17 cellular contexts compared by ENCODE assay signal in genomic region chr15:84782346-84782745, GRCh38. TPM values are rescaled to one million over a fixed set of nuclear protein-coding genes. Genes with fewer than 3 reads are reported as not detected.
DNase-seq lines count a peak whose midpoint lies in the region; ATAC-seq and TF ChIP-seq lines count a peak whose summit lies in the region.
"Had no signal": no experiment of that assay in that cellular context is flagged by ENCODE, and none has a peak within 500 bp of the region (broad histone marks: within the 10 kb centered on the region; RNA-seq: fewer than 3 reads in every experiment).

No MANE protein-coding gene starts in this region.

- no peaks in the 10 kb centered on the region for H4K20me1 ChIP-seq in H9 (ENCODE audit: control insufficient read depth, insufficient read depth, insufficient read length)

- H3K23me2 ChIP-seq in H9 (ENCODE audit: insufficient read length, low read depth, low read length, poor library complexity, severe bottlenecking): no peaks in the 10 kb centered on the region

- H4K8ac ChIP-seq in H9 (replicated peaks; ENCODE audit: insufficient read length, low read depth, low read length): no peak overlapping the region

- no peak overlapping the region for H2BK20ac ChIP-seq in H9 (ENCODE audit: low read depth, low read length, poor library complexity, severe bottlenecking)

- H3K4me1 Mint-ChIP-seq in H9: peaks cover 24 to 31% of the 10 kb centered on the region in 2 experiments
- H3K4me1 Mint-ChIP-seq in activated naive CD8-positive, alpha-beta T cell treated with anti-CD3 and anti-CD28 coated beads, Interleukin-2, amount 50 U/mL, for 24 hours: peaks cover 31% of the 10 kb centered on the region

- H3K56ac ChIP-seq in H9 (ENCODE audit: insufficient read length, low read depth, low read length): no peak overlapping the region

- H3K4ac ChIP-seq in H9 (ENCODE audit: low read depth, low read length): no peak overlapping the region

- no peaks in the 10 kb centered on the region for H3K9me3 ChIP-seq in H9 (ENCODE audit: control insufficient read depth, low read depth, low read length)

- H3K4me2 ChIP-seq in H9 (ENCODE audit: insufficient read depth, insufficient read length, low read length): no peak overlapping the region

- H3K27ac Mint-ChIP-seq in H9: peak overlapping the region in 2 of 3 experiments; percentile 13 to 69; a peak in 2 of 7 replicates
- peak overlapping the region; percentile 5 for H3K27ac Mint-ChIP-seq in activated naive CD8-positive, alpha-beta T cell treated with anti-CD3 and anti-CD28 coated beads, Interleukin-2, amount 50 U/mL, for 24 hours
- H3K27ac Mint-ChIP-seq: CD4-positive, alpha-beta T cell had no signal

- H3K4me1 ChIP-seq in H9 (ENCODE audit: insufficient read depth, low read length): no peaks in the 10 kb centered on the region; the same call in 1 of the 2 replicates

- H3T11ph ChIP-seq in H9 (ENCODE audit: low read length): no peak overlapping the region

- no peak overlapping the region for H2AFZ ChIP-seq in H9 (ENCODE audit: low read length)

- no peak overlapping the region for H2AK5ac ChIP-seq in H9 (ENCODE audit: insufficient read length, low read length)

- TF ChIP-seq CTCF in H9 (conservative IDR thresholded peaks at IDR 0.05): no peak

- H4K5ac ChIP-seq in H9 (ENCODE audit: insufficient read length, low read depth, low read length): no peak overlapping the region

- peak; percentile 28 for DNase-seq in activated CD8-positive, alpha-beta memory T cell treated with anti-CD3 and anti-CD28 coated beads, Interleukin-2, amount 50 U/mL, for 48 hours
- no peak for DNase-seq in activated CD8-positive, alpha-beta memory T cell treated with anti-CD3 and anti-CD28 coated beads, Interleukin-2, amount 50 U/mL, for 4 hours
- DNase-seq in H9 (no peak), retina (no peak), NCI-H1694 (lab: John Stamatoyannopoulos, UW) (no peak)
- DNase-seq in activated naive CD8-positive, alpha-beta T cell treated with anti-CD3 and anti-CD28 coated beads, Interleukin-2, amount 50 U/mL, for 24 hours: no peak
- DNase-seq in stimulated activated naive CD8-positive, alpha-beta T cell treated with anti-CD3 and anti-CD28 coated beads, Interleukin-15, Interleukin-2, amounts not matched to agents 100 U/mL and 50 U/mL, for 24 hours: no peak
- DNase-seq: AML-193; CD4-positive, alpha-beta T cell; DMS79 treated with DMSO at 0.1 percent for 48 hours; GDM1; IMR-90; Kasumi-1; NCI-H2029; NCI-H524; SHP77 had no signal

- H2BK120ac ChIP-seq in H9 (ENCODE audit: low read depth, low read length, poor library complexity, severe bottlenecking): no peak overlapping the region

- no peak overlapping the region for H3K14ac ChIP-seq in H9 (ENCODE audit: insufficient read depth, low read length)

- no peak overlapping the region for H3K18ac ChIP-seq in H9 (ENCODE audit: insufficient read length, low read depth, low read length)

- H4K91ac ChIP-seq in H9 (ENCODE audit: insufficient read length, low read depth, low read length): no peak overlapping the region

- H3K4me3 Mint-ChIP-seq in H9: no peak overlapping the region
- H3K4me3 Mint-ChIP-seq in activated naive CD8-positive, alpha-beta T cell treated with anti-CD3 and anti-CD28 coated beads, Interleukin-2, amount 50 U/mL, for 24 hours: no peak overlapping the region
- H3K4me3 Mint-ChIP-seq: CD4-positive, alpha-beta T cell had no signal

- no peak overlapping the region for H2BK5ac ChIP-seq in H9 (ENCODE audit: insufficient read length, low read length)

- H2BK12ac ChIP-seq in H9 (ENCODE audit: insufficient read length, low read depth, low read length): no peak overlapping the region

- H3K36me3 Mint-ChIP-seq in H9 (ENCODE audit: insufficient read depth in 1 of 3, low read depth in 3 of 3): peaks cover 32 to 46% (median 36%) of the 10 kb centered on the region in 3 experiments
- peaks cover 50% of the 10 kb centered on the region for H3K36me3 Mint-ChIP-seq in activated naive CD8-positive, alpha-beta T cell treated with anti-CD3 and anti-CD28 coated beads, Interleukin-2, amount 50 U/mL, for 24 hours (ENCODE audit: low read depth)

- no peak overlapping the region for H3K27ac ChIP-seq in H9 (ENCODE audit: insufficient read length, low read depth, low read length)

- no peak overlapping the region for H2BK15ac ChIP-seq in H9 (ENCODE audit: low read depth, low read length)

- no peak overlapping the region for H3K23ac ChIP-seq in H9 (ENCODE audit: insufficient read length, low read depth, low read length)

- H3K79me1 ChIP-seq in H9 (ENCODE audit: insufficient read depth, low read depth, low read length, poor library complexity, severe bottlenecking): peaks cover 3% of the 10 kb centered on the region

- no peak overlapping the region for H3K9ac ChIP-seq in H9 (ENCODE audit: extremely low read depth, insufficient read length, low read length)

- no peaks in the 10 kb centered on the region; a peak in 2 of 5 replicates for H3K9me3 Mint-ChIP-seq in H9
- H3K9me3 Mint-ChIP-seq in activated naive CD8-positive, alpha-beta T cell treated with anti-CD3 and anti-CD28 coated beads, Interleukin-2, amount 50 U/mL, for 24 hours: no peaks in the 10 kb centered on the region
- H3K9me3 Mint-ChIP-seq: CD4-positive, alpha-beta T cell had no signal

- H3K27me3 ChIP-seq in H9 (ENCODE audit: insufficient read depth, low read length): no peaks in the 10 kb centered on the region

- no peak for ATAC-seq in activated naive CD8-positive, alpha-beta T cell treated with anti-CD3 and anti-CD28 coated beads, Interleukin-2, amount 50 U/mL, for 24 hours
- peak; percentile 19 for ATAC-seq in stimulated activated naive CD8-positive, alpha-beta T cell treated with anti-CD3 and anti-CD28 coated beads, Interleukin-15, Interleukin-2, amounts not matched to agents 100 U/mL and 50 U/mL, for 24 hours
- ATAC-seq in HG02870 (IDR thresholded peaks at IDR 0.05; ENCODE audit: unreplicated experiment): no peak

- H3K79me2 ChIP-seq in H9 (ENCODE audit: insufficient read depth, low read length): no peaks in the 10 kb centered on the region

- no peaks in the 10 kb centered on the region for H3K27me3 Mint-ChIP-seq in H9 (ENCODE audit: low read depth)
- no peaks in the 10 kb centered on the region for H3K27me3 Mint-ChIP-seq in activated naive CD8-positive, alpha-beta T cell treated with anti-CD3 and anti-CD28 coated beads, Interleukin-2, amount 50 U/mL, for 24 hours
- H3K27me3 Mint-ChIP-seq: CD4-positive, alpha-beta T cell had no signal

RNA-seq across cellular contexts. Expression of gene ZNF592, which starts 34.0 kb away (rescaled TPM):
- 32.7 and 34.6 TPM in 2 replicates for total RNA-seq in H9 (2021)

RNA-seq across cellular contexts. Expression of gene ALPK3, which starts 34.8 kb away (rescaled TPM):
- total RNA-seq in H9 (2021): 17.7 and 18.0 TPM in 2 replicates
